Comparison of ENCODE assay signal across 8 cellular contexts in genomic region chr6:28474441-28475219, GRCh38. TPM values are rescaled to one million over a fixed set of nuclear protein-coding genes. Genes with fewer than 3 reads are reported as not detected.
A peak's percentile ranks its signal among the peaks of the same experiment; 100 is the strongest.
DNase-seq lines count a peak whose midpoint lies in the region; ATAC-seq and TF ChIP-seq lines count a peak whose summit lies in the region.

No MANE protein-coding gene starts in this region.

- no peak overlapping the region for H3K4me3 ChIP-seq in KMS-11 (IDR thresholded peaks at IDR 0.05; ENCODE audit: insufficient read depth, low read depth, low read length)

- H3K4me3 Mint-ChIP-seq in natural killer cell treated with Interleukin-12 subunit alpha and Interleukin-12 subunit beta and Interleukin-15 and Interleukin-18, amount 100 ng/mL, for 72 hours: peak overlapping the region; percentile 1
- no peak overlapping the region for H3K4me3 Mint-ChIP-seq in natural killer cell

- no peaks in the 10 kb centered on the region for H3K4me1 ChIP-seq in KMS-11 (ENCODE audit: low read depth, poor library complexity, severe bottlenecking)

- H3K4me1 Mint-ChIP-seq in natural killer cell treated with Interleukin-12 subunit alpha and Interleukin-12 subunit beta and Interleukin-15 and Interleukin-18, amount 100 ng/mL, for 72 hours (ENCODE audit: low read depth in 2 of 2): peaks cover 0 to 5% of the 10 kb centered on the region in 2 donors
- H3K4me1 Mint-ChIP-seq in natural killer cell: peaks cover 0 to 5% of the 10 kb centered on the region in 2 donors

- H4K20me1 ChIP-seq in KMS-11 (ENCODE audit: insufficient read depth): no peaks in the 10 kb centered on the region

- H3K27ac Mint-ChIP-seq in natural killer cell treated with Interleukin-12 subunit alpha and Interleukin-12 subunit beta and Interleukin-15 and Interleukin-18, amount 100 ng/mL, for 72 hours: peak overlapping the region in 1 of 2 donors; percentile 41
- no peak overlapping the region for H3K27ac Mint-ChIP-seq in natural killer cell

- no peak overlapping the region for H3K9ac ChIP-seq in KMS-11

- H3K27me3 Mint-ChIP-seq in natural killer cell treated with Interleukin-12 subunit alpha and Interleukin-12 subunit beta and Interleukin-15 and Interleukin-18, amount 100 ng/mL, for 72 hours: peaks cover 34 to 73% of the 10 kb centered on the region in 2 donors
- peaks cover 38 to 81% of the 10 kb centered on the region in 2 donors for H3K27me3 Mint-ChIP-seq in natural killer cell (ENCODE audit: low read depth in 2 of 2)

- no peaks in the 10 kb centered on the region for H3K27me3 ChIP-seq in KMS-11 (ENCODE audit: insufficient read depth, low read depth)

- DNase-seq in natural killer cell treated with Interleukin-12 subunit alpha and Interleukin-12 subunit beta and Interleukin-15 and Interleukin-18, amount 100 ng/mL, for 72 hours (ENCODE audit: low spot score): no peak
- DNase-seq in natural killer cell (no peak), SKM-1 treated with dmso at 0.1 percent for 144 hours (lab: John Stamatoyannopoulos, UW; ENCODE audit: unreplicated experiment) (peak; percentile 52), fibroblast of the conjunctiva (ENCODE audit: low read depth) (peak; percentile 87), smooth muscle cell of the brain vasculature (ENCODE audit: low read depth, low spot score) (peak; percentile 45), NK-92 (lab: John Stamatoyannopoulos, UW; ENCODE audit: unreplicated experiment) (no peak)
- DNase-seq in stimulated activated CD4-positive, alpha-beta T cell treated with anti-CD3 and anti-CD28 coated beads, Interleukin-1b, Interleukin-23, amount 100 ng/mL, for 48 hours: no peak

- H3K36me3 Mint-ChIP-seq in natural killer cell treated with Interleukin-12 subunit alpha and Interleukin-12 subunit beta and Interleukin-15 and Interleukin-18, amount 100 ng/mL, for 72 hours: no peaks in the 10 kb centered on the region
- no peaks in the 10 kb centered on the region for H3K36me3 Mint-ChIP-seq in natural killer cell

- intact Hi-C loops in natural killer cell (cut with micrococcal nuclease): no loop called here

- H3K9me3 Mint-ChIP-seq in natural killer cell treated with Interleukin-12 subunit alpha and Interleukin-12 subunit beta and Interleukin-15 and Interleukin-18, amount 100 ng/mL, for 72 hours: peaks cover 3% of the 10 kb centered on the region
- H3K9me3 Mint-ChIP-seq in natural killer cell: no peaks in the 10 kb centered on the region

- no peaks in the 10 kb centered on the region for H3K79me2 ChIP-seq in KMS-11 (ENCODE audit: insufficient read depth, low read depth)

- no peak for TF ChIP-seq CTCF in natural killer cell (IDR thresholded peaks at IDR 0.05)
- no peak for TF ChIP-seq CTCF in KMS-11 (conservative IDR thresholded peaks at IDR 0.05; ENCODE audit: low read depth, low read length)

- H3K4me2 ChIP-seq in KMS-11: peak overlapping the region; percentile 3; the same call in 1 of the 2 replicates

- peak overlapping the region; percentile 43; the same call in 1 of the 2 replicates for H2AFZ ChIP-seq in KMS-11 (ENCODE audit: low read depth)

- H3K27ac ChIP-seq in KMS-11: no peak overlapping the region

- no peaks in the 10 kb centered on the region for H3K36me3 ChIP-seq in KMS-11 (ENCODE audit: insufficient read depth)

- peak; percentile 61 to 68 for ATAC-seq in natural killer cell treated with Interleukin-12 subunit alpha and Interleukin-12 subunit beta and Interleukin-15 and Interleukin-18, amount 100 ng/mL, for 72 hours
- ATAC-seq in natural killer cell: no peak

RNA-seq across cellular contexts. Expression of gene ZSCAN23, which starts 31.3 kb away (rescaled TPM):
- total RNA-seq in natural killer cell treated with Interleukin-12 subunit alpha and Interleukin-12 subunit beta and Interleukin-15 and Interleukin-18, amount 100 ng/mL, for 72 hours: 1 to 10 TPM in 1 of 2 donors, under 1 TPM in 1; 0.40 to 1.5 TPM
- total RNA-seq in natural killer cell: under 1 TPM in 2 of 3 donors, not detected in 1; 0.36 to 0.55 TPM

RNA-seq across cellular contexts. Expression of gene GPX6, which starts 41.0 kb away (rescaled TPM):
- not detected for total RNA-seq in natural killer cell treated with Interleukin-12 subunit alpha and Interleukin-12 subunit beta and Interleukin-15 and Interleukin-18, amount 100 ng/mL, for 72 hours
- total RNA-seq in natural killer cell: not detected

RNA-seq across cellular contexts. Expression of gene GPX5, which starts 51.1 kb away (rescaled TPM):
- not detected for total RNA-seq in natural killer cell treated with Interleukin-12 subunit alpha and Interleukin-12 subunit beta and Interleukin-15 and Interleukin-18, amount 100 ng/mL, for 72 hours
- total RNA-seq in natural killer cell: not detected

Comparison
In these comparisons a context has a peak if more than half of its experiments do, and no peak if none do; other contexts are left out.
1. ATAC-seq: peak in natural killer cell treated with Interleukin-12 subunit alpha and Interleukin-12 subunit beta and Interleukin-15 and Interleukin-18, amount 100 ng/mL, for 72 hours (2 of 2); none in natural killer cell (0 of 3).
2. DNase-seq: peak in SKM-1 treated with dmso at 0.1 percent for 144 hours (single experiment), fibroblast of the conjunctiva (single experiment) and smooth muscle cell of the brain vasculature (single experiment); none in natural killer cell treated with Interleukin-12 subunit alpha and Interleukin-12 subunit beta and Interleukin-15 and Interleukin-18, amount 100 ng/mL, for 72 hours (single experiment), natural killer cell (single experiment), NK-92 (single experiment) and stimulated activated CD4-positive, alpha-beta T cell treated with anti-CD3 and anti-CD28 coated beads, Interleukin-1b, Interleukin-23, amount 100 ng/mL, for 48 hours (single experiment).